Comparison of ENCODE assay signal across 12 cellular contexts in the genomic region with DNA sequence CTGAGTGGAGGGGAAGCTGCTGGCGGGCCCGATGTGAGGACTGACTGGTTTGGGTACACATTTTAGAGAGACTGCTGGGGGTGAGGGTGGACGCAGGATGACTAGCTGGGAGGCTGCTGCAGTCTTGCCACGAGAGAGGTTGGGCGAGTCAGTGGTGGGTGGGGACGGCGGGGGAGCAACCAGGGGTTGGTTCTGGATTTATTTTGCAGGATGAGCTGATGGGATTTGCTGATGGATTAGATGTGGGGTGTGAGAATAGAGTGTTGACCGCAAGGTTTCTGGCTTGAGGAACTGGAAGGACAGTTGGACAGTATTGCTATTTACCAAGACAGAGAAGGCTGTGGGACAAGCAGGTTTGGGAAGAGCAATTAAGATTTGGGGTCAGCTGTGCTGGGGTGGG. TPM values are rescaled to one million over a fixed set of nuclear protein-coding genes. Genes with fewer than 3 reads are reported as not detected.
A peak's percentile ranks its signal among the peaks of the same experiment; 100 is the strongest.
DNase-seq lines count a peak whose midpoint lies in the region; ATAC-seq, FAIRE-seq and TF ChIP-seq lines count a peak whose summit lies in the region.
"Had no signal": no experiment of that assay in that cellular context is flagged by ENCODE, and none has a peak within 500 bp of the region (broad histone marks: within the 10 kb centered on the region; RNA-seq: fewer than 3 reads in every experiment).

No MANE protein-coding gene starts in this region.

- H3K4me1 ChIP-seq in left ventricle myocardium inferior (peaks cover 100% of the 10 kb centered on the region), H1 (replicated peaks in 1 of 4; ENCODE audit: control insufficient read depth in 3 of 4, insufficient read depth in 4 of 4, low read length in 3 of 4) (peaks cover 21 to 28% (median 24%) of the 10 kb centered on the region in 4 experiments), vagina (peaks cover 99% of the 10 kb centered on the region)

- H3K9me3 Mint-ChIP-seq in nephron progenitor cell, result no peaks in the 10 kb centered on the region
- H3K9me3 Mint-ChIP-seq: naive thymus-derived CD8-positive, alpha-beta T cell had no signal

- peak overlapping the region; percentile 93 for H3K27ac Mint-ChIP-seq in nephron progenitor cell

- no peak for DNase-seq in left ventricle myocardium inferior
- DNase-seq in left cardiac atrium, result no peak
- DNase-seq in H1 (ENCODE audit: low read depth in 1 of 2, low spot score in 2 of 2), result no peak
- no peak for DNase-seq in nephron progenitor cell
- no peak for DNase-seq in vagina (ENCODE audit: extremely low spot score in 2 of 2)
- DNase-seq in activated CD4-positive, alpha-beta T cell treated with anti-CD3 and anti-CD28 coated beads, Interleukin-2, amount 50 U/mL, for 4 hours, result no peak
- DNase-seq: activated CD8-positive, alpha-beta memory T cell treated with anti-CD3 and anti-CD28 coated beads, Interleukin-2, amount 50 U/mL, for 48 hours; Peyer's patch had no signal

- H2BK12ac ChIP-seq in H1 (ENCODE audit: low read depth, low read length), result 0 out of 2 replicates have a peak overlapping the region, but pooled peaks have one; percentile 17

- H3K36me3 ChIP-seq in left ventricle myocardium inferior, result no peaks in the 10 kb centered on the region
- H3K36me3 ChIP-seq in H1 (ENCODE audit: control insufficient read depth in 2 of 4, insufficient read depth in 4 of 4, low read length in 3 of 4), result no peaks in the 10 kb centered on the region; a peak in 1 of 8 replicates
- H3K36me3 ChIP-seq in vagina, result no peaks in the 10 kb centered on the region
- H3K36me3 ChIP-seq: Peyer's patch had no signal

- H3K23ac ChIP-seq in H1 (ENCODE audit: insufficient read length), result no peak overlapping the region

- POLR2A ChIA-PET in H1 (lab: Charles Lee; ENCODE audit: partially characterized antibody), result interaction anchor here (3.0 to 9.3 kb wide), 2 partner anchors 10 to 16 kb away, joined by 12 to 122 read pairs; no protein-coding TSS in a partner anchor

- H3K27me3 ChIP-seq in left ventricle myocardium inferior (ENCODE audit: low read depth) (no peaks in the 10 kb centered on the region), H1 (replicated peaks in 1 of 4; ENCODE audit: control insufficient read depth in 3 of 4, extremely low read depth in 1 of 4, insufficient read depth in 3 of 4, low read length in 3 of 4) (no peaks in the 10 kb centered on the region), vagina (no peaks in the 10 kb centered on the region)
- H3K27me3 ChIP-seq: Peyer's patch had no signal

- H3K79me1 ChIP-seq in H1 (ENCODE audit: low read depth, low read length), result peaks cover 32% of the 10 kb centered on the region

- no peak for TF ChIP-seq EP300 in H1 (IDR thresholded peaks at IDR 0.05; ENCODE audit: borderline replicate concordance in 1 of 2, low read depth in 2 of 2, low read length in 2 of 2)

- no peaks in the 10 kb centered on the region for H3K36me3 Mint-ChIP-seq in nephron progenitor cell (ENCODE audit: low read depth)
- H3K36me3 Mint-ChIP-seq: naive thymus-derived CD8-positive, alpha-beta T cell had no signal

- no peak overlapping the region for H2AK5ac ChIP-seq in H1 (ENCODE audit: low read depth, low read length)

- H3K18ac ChIP-seq in H1 (ENCODE audit: extremely low read depth, low read length), result peak overlapping the region; percentile 48; the same call in 1 of the 2 replicates

- H3K4me3 ChIP-seq in left ventricle myocardium inferior (no peak overlapping the region), H1 (ENCODE audit: extremely low read depth in 1 of 4, insufficient read depth in 2 of 4, low read depth in 3 of 4, low read length in 4 of 4) (no peak overlapping the region), vagina (no peak overlapping the region)
- H3K4me3 ChIP-seq: Peyer's patch had no signal

- no peak overlapping the region for H2BK15ac ChIP-seq in H1 (ENCODE audit: low read length)

- H3K9ac ChIP-seq in H1 (replicated peaks in 1 of 4; ENCODE audit: extremely low read depth in 1 of 4, low read depth in 3 of 4, low read length in 3 of 4), result no peak overlapping the region

- no peak overlapping the region for H3K4ac ChIP-seq in H1 (replicated peaks; ENCODE audit: insufficient read length, low read depth, low read length)

- H3K4me2 ChIP-seq in H1 (ENCODE audit: insufficient read depth in 1 of 2, low read depth in 2 of 2, low read length in 2 of 2), result no peak overlapping the region

- no peak overlapping the region for H3K4me3 Mint-ChIP-seq in nephron progenitor cell
- H3K4me3 Mint-ChIP-seq: naive thymus-derived CD8-positive, alpha-beta T cell had no signal

- H4K91ac ChIP-seq in H1 (replicated peaks; ENCODE audit: insufficient read length, low read length), result no peak overlapping the region

- no peaks in the 10 kb centered on the region for H3K27me3 Mint-ChIP-seq in nephron progenitor cell (ENCODE audit: low read depth, poor library complexity)
- H3K27me3 Mint-ChIP-seq: naive thymus-derived CD8-positive, alpha-beta T cell had no signal

- ATAC-seq in left cardiac atrium, result no peak
- no peak for ATAC-seq in HG03439 (IDR thresholded peaks at IDR 0.05; ENCODE audit: unreplicated experiment)
- ATAC-seq in HG03565 (IDR thresholded peaks at IDR 0.05; ENCODE audit: unreplicated experiment), result no peak
- ATAC-seq: naive thymus-derived CD8-positive, alpha-beta T cell had no signal

- no peak for TF ChIP-seq RAD21 in H1 (IDR thresholded peaks at IDR 0.05 in 1 of 2, conservative IDR thresholded peaks at IDR 0.05 in 1 of 2; ENCODE audit: low read depth in 2 of 2, low read length in 2 of 2)

- H4K20me1 ChIP-seq in H1 (replicated peaks in 1 of 2; ENCODE audit: control insufficient read depth in 1 of 2, insufficient read depth in 2 of 2, low read length in 2 of 2), result peaks cover 7 to 23% of the 10 kb centered on the region in 2 experiments

- no peaks in the 10 kb centered on the region for H3K9me3 ChIP-seq in left ventricle myocardium inferior (replicated peaks)
- no peaks in the 10 kb centered on the region for H3K9me3 ChIP-seq in H1 (ENCODE audit: insufficient read depth in 2 of 2, low read depth in 1 of 2, low read length in 1 of 2)
- no peaks in the 10 kb centered on the region for H3K9me3 ChIP-seq in vagina
- H3K9me3 ChIP-seq: Peyer's patch had no signal

- CTCF ChIA-PET in H1 (lab: Charles Lee; ENCODE audit: partially characterized antibody), result interaction anchor here (0.8 to 32.0 kb wide), 8 partner anchors 3 to 59 kb away, joined by 3 to 571 read pairs (median 4); a partner anchor contains a TSS

- H2AFZ ChIP-seq in H1 (ENCODE audit: low read length), result no peak overlapping the region

- H3K4me1 Mint-ChIP-seq in nephron progenitor cell, result peaks cover 76% of the 10 kb centered on the region

- peak overlapping the region; percentile 90 for H3K27ac ChIP-seq in left ventricle myocardium inferior (replicated peaks)
- no peak overlapping the region for H3K27ac ChIP-seq in H1 (ENCODE audit: low read depth, low read length)
- peak overlapping the region; percentile 72 for H3K27ac ChIP-seq in vagina

- no peak overlapping the region for H4K5ac ChIP-seq in H1 (ENCODE audit: insufficient read length, low read depth, low read length)

- 0 out of 2 replicates have a peak overlapping the region, but pooled peaks have one; percentile 71 for H2BK5ac ChIP-seq in H1 (ENCODE audit: low read depth, low read length)

- TF ChIP-seq POLR2A in H1 (IDR thresholded peaks at IDR 0.05; ENCODE audit: control extremely low read depth in 1 of 2, low read depth in 2 of 2, low read length in 2 of 2) (no peak), vagina (IDR thresholded peaks at IDR 0.05) (no peak)

- no peak overlapping the region for H2BK20ac ChIP-seq in H1 (ENCODE audit: low read length)

- H3K79me2 ChIP-seq in H1 (ENCODE audit: control insufficient read depth in 1 of 2, insufficient read depth in 2 of 2, low read length in 2 of 2), result peaks cover 16 to 97% of the 10 kb centered on the region in 2 experiments; a peak in 3 of 4 replicates

- intact Hi-C loops in left ventricle myocardium inferior (cut with micrococcal nuclease), result no loop called here
- intact Hi-C loops in left cardiac atrium (cut with DNase I), result no loop called here
- intact Hi-C loops in vagina (cut with DNase I), result no loop called here

- H3K56ac ChIP-seq in H1 (replicated peaks; ENCODE audit: insufficient read length, low read depth, low read length), result no peak overlapping the region

- no peak overlapping the region for H2BK120ac ChIP-seq in H1 (replicated peaks; ENCODE audit: low read depth, low read length)

- no peak overlapping the region for H4K8ac ChIP-seq in H1 (ENCODE audit: extremely low read depth, insufficient read depth, low read length)

- FAIRE-seq in H1 (lab: Jason Lieb, UNC), result no peak
- FAIRE-seq: D721Med had no signal

- H3K14ac ChIP-seq in H1 (ENCODE audit: insufficient read length), result no peak overlapping the region

- WGBS in H1 (ENCODE audit: extremely low coverage in 1 of 2, insufficient coverage in 1 of 2, insufficient read length in 1 of 2, insufficient replicate concordance in 2 of 2, low coverage in 1 of 2, low lambda C conversion rate in 2 of 2, missing lambda C conversion rate in 1 of 2), 2 experiments, result 97% methylated on average over 8 of the region's 8 CpGs; no CpG with 5 or more reads in 1 of the 2 experiments

- no peaks in the 10 kb centered on the region; the same call in 1 of the 2 replicates for H3K23me2 ChIP-seq in H1 (ENCODE audit: low read depth, low read length)

- TF ChIP-seq CTCF in left ventricle myocardium inferior (IDR thresholded peaks at IDR 0.05; ENCODE audit: borderline replicate concordance) (no peak), H1 (IDR thresholded peaks at IDR 0.05; ENCODE audit: control extremely low read depth in 1 of 3, insufficient read depth in 1 of 3, low read depth in 1 of 3, low read length in 3 of 3) (no peak), nephron progenitor cell (IDR thresholded peaks at IDR 0.05) (no peak), vagina (IDR thresholded peaks at IDR 0.05) (no peak)

RNA-seq across cellular contexts. Expression of a gene that starts 5.8 kb away (rescaled TPM):
- 58.9 TPM for total RNA-seq in left ventricle myocardium inferior
- 10 to 100 TPM; 59.3 to 71.2 TPM for total RNA-seq in left cardiac atrium
- 70.1 and 72.0 TPM in 2 replicates for total RNA-seq in H1 (2021; fragmentation: NEBNext Ultra II Directional; extraction: Animal tissue kit (Norgen Biotek cat#: 25700))
- polyA plus RNA-seq in H1 (2011; rRNA removed), result 27.0 and 37.7 TPM in 2 replicates
- polyA plus RNA-seq in H1 (2011; cell fraction: cytosol; rRNA removed), result 21.2 TPM
- polyA plus RNA-seq in H1 (2011; cell fraction: nucleus; rRNA removed), result 50.8 TPM
- 28.7 to 34.5 TPM (median 31.7 TPM) in 4 replicates for polyA plus RNA-seq in H1 (2012, experiment 1 of 2)
- polyA plus RNA-seq in H1 (2012, experiment 2 of 2), result 30.3 TPM
- polyA plus RNA-seq in H1 (2013, experiment 1 of 2), result 30.1 TPM
- 32.9 TPM for polyA plus RNA-seq in H1 (2013, experiment 2 of 2)
- polyA minus RNA-seq in H1 (2011; rRNA and poly(A)+ RNA removed), result 41.4 and 47.8 TPM in 2 replicates
- polyA minus RNA-seq in H1 (2011; cell fraction: cytosol; rRNA and poly(A)+ RNA removed), result 32.1 TPM
- polyA minus RNA-seq in H1 (2011; cell fraction: nucleus; rRNA and poly(A)+ RNA removed), result 37.9 TPM
- 73.9 TPM for total RNA-seq in vagina

RNA-seq across cellular contexts. Expression of a gene that starts 52.6 kb away (rescaled TPM):
- total RNA-seq in left ventricle myocardium inferior (1,202 TPM), left cardiac atrium (1,000 to 10,000 TPM; 1,239 to 1,275 TPM), vagina (3,194 TPM)
- 2,548 and 2,599 TPM in 2 replicates for total RNA-seq in H1 (2021; fragmentation: NEBNext Ultra II Directional; extraction: Animal tissue kit (Norgen Biotek cat#: 25700))
- polyA plus RNA-seq in H1 (2011; rRNA removed), result 5,579 and 6,423 TPM in 2 replicates
- 6,153 TPM for polyA plus RNA-seq in H1 (2011; cell fraction: cytosol; rRNA removed)
- 2,076 TPM for polyA plus RNA-seq in H1 (2011; cell fraction: nucleus; rRNA removed)
- polyA plus RNA-seq in H1 (2012, experiment 1 of 2), result 3,315 to 4,827 TPM (median 4,072 TPM) in 4 replicates
- polyA plus RNA-seq in H1 (2012, experiment 2 of 2), result 7,349 TPM
- polyA plus RNA-seq in H1 (2013, experiment 1 of 2), result 3,849 TPM
- polyA plus RNA-seq in H1 (2013, experiment 2 of 2), result 4,074 TPM
- polyA minus RNA-seq in H1 (2011; rRNA and poly(A)+ RNA removed), result 913 and 940 TPM in 2 replicates
- polyA minus RNA-seq in H1 (2011; cell fraction: cytosol; rRNA and poly(A)+ RNA removed), result 455 TPM
- polyA minus RNA-seq in H1 (2011; cell fraction: nucleus; rRNA and poly(A)+ RNA removed), result 375 TPM
